ENCODE assay signal across 8 cellular contexts in genomic region chr5:180495292-180495691, GRCh38. TPM values are rescaled to one million over a fixed set of nuclear protein-coding genes. Genes with fewer than 3 reads are reported as not detected.
DNase-seq lines count a peak whose midpoint lies in the region; ATAC-seq and TF ChIP-seq lines count a peak whose summit lies in the region.

No MANE protein-coding gene starts in this region.

- ATAC-seq in activated CD8-positive, alpha-beta memory T cell treated with anti-CD3 and anti-CD28 coated beads, Interleukin-2, amount 10 ng/mL, durations not matched to agents 7 days and 5 days, result no peak
- no peak for ATAC-seq in thoracic aorta (ENCODE audit: insufficient number of reproducible peaks, low FRiP score, low read depth)
- ATAC-seq in GM19035 (IDR thresholded peaks at IDR 0.05; ENCODE audit: unreplicated experiment), result no peak

- H3K27me3 ChIP-seq in adipocyte (replicated peaks; ENCODE audit: control insufficient read depth, insufficient read depth, low read length) (no peaks in the 10 kb centered on the region), thoracic aorta (replicated peaks; ENCODE audit: insufficient read depth) (no peaks in the 10 kb centered on the region)

- peak overlapping the region; percentile 85 for H3K4me3 Mint-ChIP-seq in activated CD8-positive, alpha-beta memory T cell treated with anti-CD3 and anti-CD28 coated beads, Interleukin-2, amount 10 ng/mL, durations not matched to agents 7 days and 5 days

- H3K36me3 ChIP-seq in adipocyte (ENCODE audit: control insufficient read depth, insufficient read depth, low read length, severe bottlenecking) (no peaks in the 10 kb centered on the region), thoracic aorta (no peaks in the 10 kb centered on the region)

- peak overlapping the region; percentile 78 to 89 for H3K27ac ChIP-seq in thoracic aorta

- H3K9me3 ChIP-seq in adipocyte (ENCODE audit: control insufficient read depth, low read length), result no peaks in the 10 kb centered on the region
- no peaks in the 10 kb centered on the region for H3K9me3 ChIP-seq in thoracic aorta

- H3K4me1 Mint-ChIP-seq in activated CD8-positive, alpha-beta memory T cell treated with anti-CD3 and anti-CD28 coated beads, Interleukin-2, amount 10 ng/mL, durations not matched to agents 7 days and 5 days, result peaks cover 43% of the 10 kb centered on the region

- no peaks in the 10 kb centered on the region for H3K27me3 Mint-ChIP-seq in activated CD8-positive, alpha-beta memory T cell treated with anti-CD3 and anti-CD28 coated beads, Interleukin-2, amount 10 ng/mL, durations not matched to agents 7 days and 5 days

- H3K9me3 Mint-ChIP-seq in activated CD8-positive, alpha-beta memory T cell treated with anti-CD3 and anti-CD28 coated beads, Interleukin-2, amount 10 ng/mL, durations not matched to agents 7 days and 5 days (ENCODE audit: low read depth), result no peaks in the 10 kb centered on the region

- no peak for TF ChIP-seq CTCF in thoracic aorta (IDR thresholded peaks at IDR 0.05)

- no peak for DNase-seq in activated CD8-positive, alpha-beta memory T cell treated with anti-CD3 and anti-CD28 coated beads, Interleukin-2, amount 10 ng/mL, durations not matched to agents 7 days and 5 days
- no peak for DNase-seq in activated CD8-positive, alpha-beta memory T cell treated with anti-CD3 and anti-CD28 coated beads, Interleukin-2, amount 50 U/mL, for 48 hours
- peak; percentile 15 for DNase-seq in adipocyte (ENCODE audit: low read depth)
- peak; percentile 41 for DNase-seq in left kidney (ENCODE audit: low read depth, low spot score)
- DNase-seq in thoracic aorta (ENCODE audit: low spot score), result no peak
- DNase-seq in posterior vena cava (ENCODE audit: low spot score), result no peak
- no peak for DNase-seq in activated gamma-delta T cell (lab: John Stamatoyannopoulos, UW)

- peaks cover 10% of the 10 kb centered on the region for H3K4me1 ChIP-seq in adipocyte (ENCODE audit: control insufficient read depth, insufficient read depth, low read length)
- H3K4me1 ChIP-seq in thoracic aorta (ENCODE audit: control insufficient read depth in 1 of 2, low read depth in 2 of 2), result peaks cover 10 to 21% of the 10 kb centered on the region in 2 donors

- H3K36me3 Mint-ChIP-seq in activated CD8-positive, alpha-beta memory T cell treated with anti-CD3 and anti-CD28 coated beads, Interleukin-2, amount 10 ng/mL, durations not matched to agents 7 days and 5 days, result peaks cover 20% of the 10 kb centered on the region

- H3K9ac ChIP-seq in adipocyte (ENCODE audit: low read length), result peak overlapping the region; percentile 90

- peak overlapping the region; percentile 83 for H3K27ac Mint-ChIP-seq in activated CD8-positive, alpha-beta memory T cell treated with anti-CD3 and anti-CD28 coated beads, Interleukin-2, amount 10 ng/mL, durations not matched to agents 7 days and 5 days

- H3K4me3 ChIP-seq in adipocyte (ENCODE audit: low read length) (peak overlapping the region; percentile 78), thoracic aorta (peak overlapping the region; percentile 95)

- intact Hi-C loops in posterior vena cava (cut with DNase I), result no loop called here

- CTCF ChIA-PET in activated CD8-positive, alpha-beta memory T cell treated with anti-CD3 and anti-CD28 coated beads, Interleukin-2, amount 10 ng/mL, durations not matched to agents 7 days and 5 days (lab: Charles Lee), result no interaction called here

RNA-seq across cellular contexts. Expression of gene CNOT6, which starts 1.1 kb away (rescaled TPM):
- 10 to 100 TPM; 39.7 to 44.4 TPM for total RNA-seq in activated CD8-positive, alpha-beta memory T cell treated with anti-CD3 and anti-CD28 coated beads, Interleukin-2, amount 10 ng/mL, durations not matched to agents 7 days and 5 days
- total RNA-seq in thoracic aorta (10 to 100 TPM; 19.5 to 24.8 TPM), posterior vena cava (10 to 100 TPM; 19.9 to 22.6 TPM)

Comparison
In these comparisons a context has a peak if more than half of its experiments do, and no peak if none do; other contexts are left out.
1. DNase-seq: peak in adipocyte (single experiment) and left kidney (single experiment); none in activated CD8-positive, alpha-beta memory T cell treated with anti-CD3 and anti-CD28 coated beads, Interleukin-2, amount 10 ng/mL, durations not matched to agents 7 days and 5 days (single experiment), activated CD8-positive, alpha-beta memory T cell treated with anti-CD3 and anti-CD28 coated beads, Interleukin-2, amount 50 U/mL, for 48 hours (single experiment), thoracic aorta (single experiment), posterior vena cava (single experiment) and activated gamma-delta T cell (single experiment).